1 cellular context compared by ENCODE assay signal in genomic region chr12:94062194-94062593, GRCh38.
TF ChIP-seq lines count a peak whose summit lies in the region.

No MANE protein-coding gene starts in this region.

TF ChIP-seq in IMR-90, 13 proteins besides CTCF, POLR2A, EP300 and RAD21 (continued from another document):
- TF ChIP-seq USF2 (IDR thresholded peaks at IDR 0.05; ENCODE audit: low read depth, low read length) = no peak
- TF ChIP-seq MAFK (IDR thresholded peaks at IDR 0.05; ENCODE audit: low read depth, low read length) = no peak
- TF ChIP-seq NFE2L2 (IDR thresholded peaks at IDR 0.05; ENCODE audit: low read depth, low read length) = no peak
- TF ChIP-seq MAZ (IDR thresholded peaks at IDR 0.05; ENCODE audit: borderline replicate concordance, low read depth, low read length) = no peak
